ENCODE assay signal across 24 cellular contexts in genomic region chr20:24834310-24834709, GRCh38.
"Had no signal": no experiment of that assay in that cellular context is flagged by ENCODE, and none has a peak within 500 bp of the region (broad histone marks: within the 10 kb centered on the region; RNA-seq: fewer than 3 reads in every experiment).

No MANE protein-coding gene starts in this region.

- H3K27ac ChIP-seq: colonic mucosa, gastroesophageal sphincter, hepatocyte, sigmoid colon, stomach, tibial artery, upper lobe of right lung had no signal

- H3K4me1 ChIP-seq: colonic mucosa, gastroesophageal sphincter, sigmoid colon, stomach, tibial artery had no signal

- H3K36me3 ChIP-seq: colonic mucosa, gastroesophageal sphincter, sigmoid colon, stomach, tibial artery, upper lobe of right lung had no signal

- H3K36me3 Mint-ChIP-seq: activated naive CD4-positive, alpha-beta T cell treated with anti-CD3 and anti-CD28 coated beads, Interleukin-2, amount 50 U/mL, for 24 hours; natural killer cell treated with Interleukin-12 subunit alpha and Interleukin-12 subunit beta and Interleukin-15 and Interleukin-18, amount 100 ng/mL, for 72 hours had no signal

- DNase-seq: activated CD4-positive, alpha-beta memory T cell treated with anti-CD3 and anti-CD28 coated beads, Interleukin-2, amount 10 ng/mL, durations not matched to agents 7 days and 5 days; activated CD4-positive, alpha-beta T cell treated with anti-CD3 and anti-CD28 coated beads, Interleukin-2, amount 10 ng/mL, durations not matched to agents 24 days and 14 days; activated CD4-positive, CD25-positive, alpha-beta regulatory T cell treated with anti-CD3 and anti-CD28 coated beads, Interleukin-2, amount 50 U/mL, for 72 hours; activated T-cell treated with anti-CD3 and anti-CD28 coated beads, Interleukin-2, amount 50 U/mL, for 48 hours; colonic mucosa; effector memory CD4-positive, alpha-beta T cell; erythroblast; left cardiac atrium; left ventricle myocardium superior; mucosa of descending colon; sigmoid colon; small intestine; stimulated activated naive B cell treated with anti-CD40 and anti-IgM and Interleukin-4, amounts not matched to agents 10 μg/mL and 1 μg/mL and 100 μg/mL, for 72 hours; stomach; T-helper 2 cell; tibial artery; upper lobe of right lung had no signal

- H3K4me3 ChIP-seq: colonic mucosa, gastroesophageal sphincter, hepatocyte, mucosa of descending colon, sigmoid colon, stomach, tibial artery, upper lobe of right lung had no signal

- H3K4me2 ChIP-seq: hepatocyte had no signal

- FAIRE-seq: bronchial epithelial cell, keratinocyte, small intestine had no signal

- H3K9me3 ChIP-seq: colonic mucosa, mucosa of descending colon, tibial artery, upper lobe of right lung had no signal

- H3K27me3 ChIP-seq: colonic mucosa, gastroesophageal sphincter, hepatocyte, sigmoid colon, tibial artery, upper lobe of right lung had no signal

- ATAC-seq: gastroesophageal sphincter; left cardiac atrium; left ventricle myocardium superior; mucosa of descending colon; natural killer cell treated with Interleukin-12 subunit alpha and Interleukin-12 subunit beta and Interleukin-15 and Interleukin-18, amount 100 ng/mL, for 72 hours; stimulated activated naive B cell treated with anti-CD40 and anti-IgM and Interleukin-4, amounts not matched to agents 10 μg/mL and 1 μg/mL and 100 μg/mL, for 72 hours; upper lobe of right lung had no signal

- H3K79me2 ChIP-seq: hepatocyte had no signal

- H2AFZ ChIP-seq: hepatocyte had no signal

- H3K27ac Mint-ChIP-seq: activated CD4-positive, alpha-beta memory T cell treated with anti-CD3 and anti-CD28 coated beads, Interleukin-2, amount 10 ng/mL, durations not matched to agents 7 days and 5 days; activated CD4-positive, alpha-beta T cell treated with anti-CD3 and anti-CD28 coated beads, Interleukin-2, amount 10 ng/mL, durations not matched to agents 24 days and 14 days; activated naive CD4-positive, alpha-beta T cell treated with anti-CD3 and anti-CD28 coated beads, Interleukin-2, amount 50 U/mL, for 24 hours; activated T-helper 2 cell treated with anti-CD3 and anti-CD28 coated beads, Interferon-gamma antibody, Interleukin-2, Interleukin-4, amounts not matched to agents 10 μg/mL and 5 μg/mL and 100 μg/mL, durations not matched to agents 14 hours and 24 hours and 36 hours; natural killer cell treated with Interleukin-12 subunit alpha and Interleukin-12 subunit beta and Interleukin-15 and Interleukin-18, amount 100 ng/mL, for 72 hours; stimulated activated naive B cell treated with anti-CD40 and anti-IgM and Interleukin-4, amounts not matched to agents 10 μg/mL and 1 μg/mL and 100 μg/mL, for 72 hours had no signal

- H3K9me3 Mint-ChIP-seq: activated CD4-positive, alpha-beta memory T cell treated with anti-CD3 and anti-CD28 coated beads, Interleukin-2, amount 10 ng/mL, durations not matched to agents 7 days and 5 days; activated CD4-positive, alpha-beta T cell treated with anti-CD3 and anti-CD28 coated beads, Interleukin-2, amount 10 ng/mL, durations not matched to agents 24 days and 14 days; activated naive CD4-positive, alpha-beta T cell treated with anti-CD3 and anti-CD28 coated beads, Interleukin-2, amount 50 U/mL, for 24 hours; activated T-helper 2 cell treated with anti-CD3 and anti-CD28 coated beads, Interferon-gamma antibody, Interleukin-2, Interleukin-4, amounts not matched to agents 10 μg/mL and 5 μg/mL and 100 μg/mL, durations not matched to agents 14 hours and 24 hours and 36 hours; natural killer cell treated with Interleukin-12 subunit alpha and Interleukin-12 subunit beta and Interleukin-15 and Interleukin-18, amount 100 ng/mL, for 72 hours; stimulated activated naive B cell treated with anti-CD40 and anti-IgM and Interleukin-4, amounts not matched to agents 10 μg/mL and 1 μg/mL and 100 μg/mL, for 72 hours had no signal
